In the genomic region with DNA sequence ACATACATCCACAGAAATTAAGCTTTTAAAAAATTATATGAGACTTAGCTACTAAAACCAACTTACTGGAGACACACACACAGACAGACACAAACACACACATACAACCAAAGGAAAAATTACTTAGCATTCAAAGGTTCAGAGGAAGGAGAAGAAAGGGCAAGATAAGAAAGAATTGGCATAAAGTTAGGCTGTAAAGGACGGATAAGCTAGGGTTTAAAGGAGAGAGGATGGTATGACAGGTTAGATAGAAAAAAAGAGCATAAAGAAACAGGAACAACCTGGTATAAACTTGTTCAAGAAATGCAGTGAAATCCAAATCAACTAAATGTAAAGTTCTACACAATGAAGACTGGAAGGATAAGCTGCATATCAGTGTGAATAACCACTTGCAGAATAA, we compare ENCODE assay signal across 33 cellular contexts.
"Had no signal": no experiment of that assay in that cellular context is flagged by ENCODE, and none has a peak within 500 bp of the region (broad histone marks: within the 10 kb centered on the region; RNA-seq: fewer than 3 reads in every experiment).

No MANE protein-coding gene starts in this region.

- ATAC-seq: activated CD8-positive, alpha-beta T cell treated with anti-CD3 and anti-CD28 coated beads for 36 hours; activated naive CD8-positive, alpha-beta T cell treated with anti-CD3 and anti-CD28 coated beads, Interleukin-2, amount 50 U/mL, for 24 hours; activated T-cell treated with anti-CD3 and anti-CD28 coated beads, Interleukin-2, amount 50 U/mL, for 72 hours; activated T-helper 17 cell treated with anti-CD3 and anti-CD28 coated beads, Interleukin-2, amount 50 U/mL, for 72 hours had no signal

- H3K4me1 ChIP-seq: SJCRH30 had no signal

- H3K9me3 ChIP-seq: SJCRH30 had no signal

- H3K27ac ChIP-seq: SJCRH30, SK-N-MC, WERI-Rb-1 had no signal

- H3K4me3 Mint-ChIP-seq: activated CD8-positive, alpha-beta T cell treated with anti-CD3 and anti-CD28 coated beads for 36 hours; activated naive CD8-positive, alpha-beta T cell; activated naive CD8-positive, alpha-beta T cell treated with anti-CD3 and anti-CD28 coated beads, Interleukin-2, amount 50 U/mL, for 24 hours; activated T-cell treated with anti-CD3 and anti-CD28 coated beads, Interleukin-2, amount 50 U/mL, for 72 hours; activated T-helper 17 cell treated with anti-CD3 and anti-CD28 coated beads, Interleukin-2, amount 50 U/mL, for 72 hours; brain; T-helper 1 cell treated with Interleukin-12 subunit alpha and Interleukin-12 subunit beta and Interleukin-4 antibody, amounts not matched to agents 30 μg/mL and 1 μg/mL, for 36 hours; T-helper 2 cell treated with Interferon-gamma antibody and Interleukin-4, amounts not matched to agents 5 μg/mL and 100 μg/mL, for 36 hours had no signal

- H3K9me3 Mint-ChIP-seq: activated CD8-positive, alpha-beta T cell treated with anti-CD3 and anti-CD28 coated beads for 36 hours; activated naive CD8-positive, alpha-beta T cell treated with anti-CD3 and anti-CD28 coated beads, Interleukin-2, amount 50 U/mL, for 24 hours; activated T-cell treated with anti-CD3 and anti-CD28 coated beads, Interleukin-2, amount 50 U/mL, for 72 hours; activated T-helper 17 cell treated with anti-CD3 and anti-CD28 coated beads, Interleukin-2, amount 50 U/mL, for 72 hours; brain; T-helper 1 cell treated with Interleukin-12 subunit alpha and Interleukin-12 subunit beta and Interleukin-4 antibody, amounts not matched to agents 30 μg/mL and 1 μg/mL, for 36 hours; T-helper 2 cell treated with Interferon-gamma antibody and Interleukin-4, amounts not matched to agents 5 μg/mL and 100 μg/mL, for 36 hours had no signal

- H3K4me3 ChIP-seq: SJCRH30, SK-N-MC had no signal

- DNase-seq: activated CD4-positive, alpha-beta T cell treated with anti-CD3 and anti-CD28 coated beads for 1 hour; activated CD4-positive, alpha-beta T cell treated with anti-CD3 and anti-CD28 coated beads for 48 hours; activated CD4-positive, alpha-beta T cell treated with anti-CD3 and anti-CD28 coated beads, Interleukin-2, amount 50 U/mL, for 4 hours; activated CD4-positive, CD25-positive, alpha-beta regulatory T cell; activated CD8-positive, alpha-beta T cell treated with anti-CD3 and anti-CD28 coated beads for 36 hours; activated gamma-delta T cell; activated naive CD4-positive, alpha-beta T cell treated with Interleukin-2 at 50 U/mL for 16 hours; activated naive CD8-positive, alpha-beta T cell treated with anti-CD3 and anti-CD28 coated beads, Interleukin-2, amount 50 U/mL, for 24 hours; activated T-cell treated with anti-CD3 and anti-CD28 coated beads, Interleukin-2, amount 50 U/mL, for 1 hour; activated T-cell treated with anti-CD3 and anti-CD28 coated beads, Interleukin-2, amount 50 U/mL, for 72 hours; anterior cingulate cortex; caudate nucleus; NCI-H1092 treated with DMSO at 0.1 percent for 48 hours; NCI-H1417; NCI-H146; NCI-H187; NCI-H2029 treated with DMSO at 0.1 percent for 48 hours; NCI-H2107; NCI-H2171; NCI-H510A; NCI-H526; NCI-H748 treated with DMSO at 0.1 percent for 48 hours; NK-92 treated with Interleukin-12 subunit alpha and Interleukin-12 subunit beta, amount 100 ng/mL, for 24 hours; SHP77; SJCRH30; WERI-Rb-1 had no signal

- H3K27ac Mint-ChIP-seq: activated CD8-positive, alpha-beta T cell treated with anti-CD3 and anti-CD28 coated beads for 36 hours; activated naive CD8-positive, alpha-beta T cell; activated naive CD8-positive, alpha-beta T cell treated with anti-CD3 and anti-CD28 coated beads, Interleukin-2, amount 50 U/mL, for 24 hours; activated T-cell treated with anti-CD3 and anti-CD28 coated beads, Interleukin-2, amount 50 U/mL, for 72 hours; activated T-helper 17 cell treated with anti-CD3 and anti-CD28 coated beads, Interleukin-2, amount 50 U/mL, for 72 hours; brain; T-helper 1 cell treated with Interleukin-12 subunit alpha and Interleukin-12 subunit beta and Interleukin-4 antibody, amounts not matched to agents 30 μg/mL and 1 μg/mL, for 36 hours; T-helper 2 cell treated with Interferon-gamma antibody and Interleukin-4, amounts not matched to agents 5 μg/mL and 100 μg/mL, for 36 hours had no signal

- H3K4me1 Mint-ChIP-seq: activated naive CD8-positive, alpha-beta T cell treated with anti-CD3 and anti-CD28 coated beads, Interleukin-2, amount 50 U/mL, for 24 hours; activated T-helper 17 cell treated with anti-CD3 and anti-CD28 coated beads, Interleukin-2, amount 50 U/mL, for 72 hours had no signal

- H3K27me3 Mint-ChIP-seq: activated CD8-positive, alpha-beta T cell treated with anti-CD3 and anti-CD28 coated beads for 36 hours; activated naive CD8-positive, alpha-beta T cell; activated naive CD8-positive, alpha-beta T cell treated with anti-CD3 and anti-CD28 coated beads, Interleukin-2, amount 50 U/mL, for 24 hours; activated T-helper 17 cell treated with anti-CD3 and anti-CD28 coated beads, Interleukin-2, amount 50 U/mL, for 72 hours; brain had no signal

- FAIRE-seq: bronchial epithelial cell had no signal

- H3K27me3 ChIP-seq: SJCRH30 had no signal
